ENCODE assay signal across 16 cellular contexts in genomic region chr2:172572981-172573380, GRCh38.
"Had no signal": no experiment of that assay in that cellular context is flagged by ENCODE, and none has a peak within 500 bp of the region (broad histone marks: within the 10 kb centered on the region; RNA-seq: fewer than 3 reads in every experiment).

No MANE protein-coding gene starts in this region.

- DNase-seq: activated CD4-positive, alpha-beta T cell treated with anti-CD3 and anti-CD28 coated beads, Interleukin-2, amount 50 U/mL, for 4 hours; dorsolateral prefrontal cortex; foreskin keratinocyte; left cardiac atrium; naive thymus-derived CD8-positive, alpha-beta T cell; pancreas; stimulated activated CD4-positive, alpha-beta T cell treated with anti-CD3 and anti-CD28 coated beads, Interleukin-4, amount 100 ng/mL, for 24 hours; stomach; testis; upper lobe of right lung; WERI-Rb-1 had no signal

- H3K9me3 ChIP-seq: pancreas, testis had no signal

- H3K36me3 ChIP-seq: pancreas had no signal

- H3K27me3 ChIP-seq: dorsolateral prefrontal cortex, foreskin keratinocyte, hepatocyte, pancreas, stomach, testis, upper lobe of right lung had no signal

- H3K4me1 ChIP-seq: foreskin keratinocyte, pancreas, stomach, testis, upper lobe of right lung had no signal

- ATAC-seq: foreskin keratinocyte; left cardiac atrium; naive thymus-derived CD8-positive, alpha-beta T cell; pancreas; sciatic nerve; stimulated activated effector memory CD8-positive, alpha-beta T cell treated with anti-CD3 and anti-CD28 coated beads, Interleukin-12 subunit alpha, Interleukin-12 subunit beta, amount 100 ng/mL, for 72 hours; upper lobe of right lung had no signal

- H3K27ac ChIP-seq: dorsolateral prefrontal cortex, epithelial cell of prostate, foreskin keratinocyte, hepatocyte, pancreas, stomach, testis, upper lobe of right lung, WERI-Rb-1 had no signal

- H3K4me3 ChIP-seq: dorsolateral prefrontal cortex, hepatocyte, pancreas, smooth muscle cell, stomach, testis, upper lobe of right lung had no signal
